8 cellular contexts compared by ENCODE assay signal in the genomic region with DNA sequence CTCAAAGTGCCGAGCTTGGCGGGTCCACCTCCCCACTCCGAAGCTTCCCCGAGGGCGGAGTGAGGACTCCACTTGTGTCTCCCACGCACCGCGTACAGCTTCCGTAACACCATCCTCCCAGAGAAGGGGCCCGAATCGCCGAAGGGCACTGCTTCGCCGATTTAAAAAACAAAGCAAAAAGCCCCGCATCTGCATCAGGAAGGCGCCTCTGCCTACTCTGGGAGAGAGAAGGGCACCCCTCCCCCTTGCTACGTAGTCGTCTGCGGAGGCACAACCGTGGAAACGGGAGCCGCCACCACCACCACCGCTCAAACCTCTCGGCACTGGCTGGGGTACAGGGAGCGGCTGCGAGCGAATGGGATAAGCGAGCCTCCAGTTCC. TPM values are rescaled to one million over a fixed set of nuclear protein-coding genes. Genes with fewer than 3 reads are reported as not detected.
DNase-seq lines count a peak whose midpoint lies in the region; ATAC-seq and TF ChIP-seq lines count a peak whose summit lies in the region.

No MANE protein-coding gene starts in this region.

- ATAC-seq in GM21723 (IDR thresholded peaks at IDR 0.05; ENCODE audit: unreplicated experiment) (peak; percentile 35), left lung (peak; percentile 66)

- WGBS in mammary epithelial cell (ENCODE audit: low coverage, missing lambda C conversion rate): 3% methylated on average over 19 of the region's 28 CpGs

- no peak for TF ChIP-seq CTCF in KMS-11 (conservative IDR thresholded peaks at IDR 0.05; ENCODE audit: low read depth, low read length)
- TF ChIP-seq CTCF in VCaP (conservative IDR thresholded peaks at IDR 0.05): no peak
- no peak for TF ChIP-seq CTCF in mammary epithelial cell (conservative IDR thresholded peaks at IDR 0.05 in 1 of 2, IDR thresholded peaks at IDR 0.05 in 1 of 2; ENCODE audit: extremely low read depth in 1 of 2, insufficient read depth in 1 of 2, low read depth in 1 of 2, low read length in 2 of 2)
- no peak for TF ChIP-seq CTCF in left lung (IDR thresholded peaks at IDR 0.05)

- in situ Hi-C loops in mammary epithelial cell (cut with MboI; ENCODE audit: low sequenced_read_pairs in 2 of 2): no loop called here

- peak overlapping the region; percentile 78 for H2AFZ ChIP-seq in KMS-11 (ENCODE audit: low read depth)
- peak overlapping the region; percentile 79 for H2AFZ ChIP-seq in mammary epithelial cell (ENCODE audit: low read depth, low read length)

- H3K36me3 ChIP-seq in ES-I3 (ENCODE audit: insufficient read depth, low read length) (peaks cover 17% of the 10 kb centered on the region), KMS-11 (ENCODE audit: insufficient read depth) (peaks cover 14% of the 10 kb centered on the region; the same call in 1 of the 2 replicates), mammary epithelial cell (ENCODE audit: insufficient read depth, low read length) (peaks cover 22% of the 10 kb centered on the region), left lung (peaks cover 0 to 43% of the 10 kb centered on the region in 2 donors)

- H3K4me1 ChIP-seq in ES-I3 (ENCODE audit: insufficient read depth, low read length) (peaks cover 7% of the 10 kb centered on the region; the same call in 1 of the 2 replicates), KMS-11 (ENCODE audit: low read depth, poor library complexity, severe bottlenecking) (peaks cover 20% of the 10 kb centered on the region), mammary epithelial cell (ENCODE audit: insufficient read depth, low read length) (peaks cover 12% of the 10 kb centered on the region), left lung (peaks cover 16 to 30% of the 10 kb centered on the region in 2 donors)

- TSS peak; percentile 51 for BruUV-seq in mammary epithelial cell (replicated peaks; lab: Mats Ljungman, UMichigan)

- H3K27me3 ChIP-seq in KMS-11 (ENCODE audit: insufficient read depth, low read depth) (no peaks in the 10 kb centered on the region), mammary epithelial cell (ENCODE audit: insufficient read depth, low read length) (no peaks in the 10 kb centered on the region), left lung (no peaks in the 10 kb centered on the region)

- H3K79me2 ChIP-seq in KMS-11 (ENCODE audit: insufficient read depth, low read depth) (peaks cover 69% of the 10 kb centered on the region), mammary epithelial cell (ENCODE audit: insufficient read depth, low read length) (peaks cover 77% of the 10 kb centered on the region)

- CTCF ChIA-PET in mammary epithelial cell (lab: Charles Lee; ENCODE audit: low non-redundant PET): interaction anchor here (0.6 kb wide), 1 partner anchor 28 kb away, joined by 3 read pairs; no protein-coding TSS in a partner anchor

- H4K20me1 ChIP-seq in KMS-11 (ENCODE audit: insufficient read depth) (no peaks in the 10 kb centered on the region), mammary epithelial cell (ENCODE audit: insufficient read depth, low read length) (no peaks in the 10 kb centered on the region)

- dilution Hi-C loops in mammary epithelial cell (cut with HindIII; ENCODE audit: low sequenced_read_pairs): loop anchor here (10.0 kb wide), 1 partner anchor 733 kb away; no protein-coding TSS in a partner anchor

- H3K9me3 ChIP-seq in ES-I3 (ENCODE audit: control insufficient read depth, insufficient read depth, low read length) (no peaks in the 10 kb centered on the region), mammary epithelial cell (replicated peaks; ENCODE audit: insufficient read depth, low read length) (no peaks in the 10 kb centered on the region), left lung (no peaks in the 10 kb centered on the region)

- H3K4me2 ChIP-seq in KMS-11 (peak overlapping the region; percentile 73), mammary epithelial cell (ENCODE audit: insufficient read depth, low read depth, low read length) (peak overlapping the region; percentile 92)

- intact Hi-C loops in mammary epithelial cell (cut with micrococcal nuclease): loop anchor here (1.0 to 10.0 kb wide), 4 partner anchors 104 to 377 kb away; partner anchors contain the start of genes CEP19, FBXO45, PIGX and WDR53
- intact Hi-C loops in left lung (cut with DNase I): no loop called here

- H3K9ac ChIP-seq in ES-I3 (ENCODE audit: low read depth, low read length) (peak overlapping the region; percentile 86), KMS-11 (peak overlapping the region; percentile 92), mammary epithelial cell (ENCODE audit: insufficient read depth, low read length) (peak overlapping the region; percentile 97)

- DNase-seq in mammary epithelial cell (no peak), left lung (peak in 1 of 2 donors; percentile 54), NCI-H1417 (lab: John Stamatoyannopoulos, UW) (no peak)
- DNase-seq in stimulated activated CD4-positive, alpha-beta T cell treated with anti-CD3 and anti-CD28 coated beads, Interleukin-4, amount 100 ng/mL, for 4 hours: peak; percentile 62 to 75

- H3K27ac ChIP-seq in KMS-11 (peak overlapping the region; percentile 92), VCaP (peak overlapping the region; percentile 95), mammary epithelial cell (ENCODE audit: insufficient read depth, low read depth, low read length) (peak overlapping the region; percentile 79), left lung (peak overlapping the region; percentile 86 to 94)

- H3K4me3 ChIP-seq in KMS-11 (IDR thresholded peaks at IDR 0.05; ENCODE audit: insufficient read depth, low read depth, low read length) (peak overlapping the region; percentile 85), mammary epithelial cell (replicated peaks in 1 of 3; ENCODE audit: insufficient read depth in 1 of 3, low read depth in 2 of 3, low read length in 3 of 3) (peak overlapping the region; percentile 78 to 96 (median 86)), left lung (peak overlapping the region; percentile 88 to 100)

RNA-seq across cellular contexts. Expression of gene NCBP2, which starts 0.5 kb away (rescaled TPM):
- total RNA-seq in mammary epithelial cell (10 to 100 TPM; 47.5 to 77.0 TPM), left lung (10 to 100 TPM; 56.0 to 60.9 TPM)
- 45.1 TPM for polyA plus RNA-seq in mammary epithelial cell
- 50.3 TPM for polyA minus RNA-seq in mammary epithelial cell

RNA-seq across cellular contexts. Expression of gene PIGZ, which starts 26.8 kb away (rescaled TPM):
- total RNA-seq in mammary epithelial cell (1 to 10 TPM; 2.7 to 4.7 TPM), left lung (1 to 10 TPM; 2.9 to 6.3 TPM)
- 1.0 TPM for polyA plus RNA-seq in mammary epithelial cell
- polyA minus RNA-seq in mammary epithelial cell: 1.2 TPM

Comparison
In these comparisons a context has a peak if more than half of its experiments do, and no peak if none do; other contexts are left out.
1. DNase-seq: peak in stimulated activated CD4-positive, alpha-beta T cell treated with anti-CD3 and anti-CD28 coated beads, Interleukin-4, amount 100 ng/mL, for 4 hours (2 of 2); none in mammary epithelial cell (single experiment) and NCI-H1417 (0 of 3).
2. Peak in every context shown above with its lines, with median percentiles within 50 percentile points of each other: H3K9ac ChIP-seq, H3K27ac ChIP-seq and H3K4me3 ChIP-seq.